Comparison of ENCODE assay signal across 1 cellular context in the genomic region with DNA sequence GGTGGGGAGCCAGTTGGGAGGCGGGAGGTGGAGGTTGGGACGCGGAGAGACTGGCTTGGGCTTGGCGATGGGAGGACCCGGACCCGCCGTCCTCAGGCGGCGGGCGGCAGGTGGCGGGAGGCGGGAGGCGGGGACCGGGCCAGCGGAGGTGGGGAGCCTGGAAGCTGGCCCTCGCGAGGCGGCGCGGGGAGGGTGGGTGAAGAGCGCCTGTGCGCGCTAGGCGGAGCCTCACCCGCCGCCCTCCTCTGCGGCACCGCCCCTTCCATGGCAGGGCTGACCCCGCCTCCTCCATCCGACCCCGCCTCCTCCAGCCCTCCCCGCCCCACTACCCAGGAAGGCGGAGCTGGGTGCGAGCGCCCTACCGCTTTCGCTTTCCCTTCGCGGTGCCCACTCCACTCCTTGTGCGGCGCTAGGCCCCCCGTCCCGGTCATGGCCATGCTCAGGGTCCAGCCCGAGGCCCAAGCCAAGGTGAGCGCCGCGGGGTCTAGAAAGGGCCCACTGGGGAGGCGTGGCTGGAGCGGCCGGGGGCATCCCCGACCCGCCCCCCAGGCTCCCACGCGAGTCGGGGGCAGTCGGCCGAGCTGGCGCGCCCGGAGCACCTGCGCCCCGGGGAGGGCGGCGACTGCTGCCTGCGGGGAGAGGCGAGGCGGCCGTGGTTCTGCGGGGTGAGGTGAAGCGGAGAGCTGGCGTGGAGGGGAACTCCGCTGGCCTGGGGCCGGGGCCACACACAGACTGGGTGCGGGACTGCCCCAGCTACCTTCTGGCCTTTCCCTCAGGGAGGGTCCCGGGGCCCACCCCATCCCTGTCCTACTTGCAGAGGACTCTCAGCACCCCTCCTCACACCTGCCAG.
TF ChIP-seq lines count a peak whose summit lies in the region.

A gene (plus strand): TSS at position 361 of the 850 bp plus-strand sequence. CDS start 69 bp downstream, at position 430.

TF ChIP-seq in HepG2, 621 proteins besides CTCF, POLR2A, EP300 and RAD21 (continued from another document and continues in another):
- TF ChIP-seq TOE1 (CRISPR knock-in tag; IDR thresholded peaks at IDR 0.05) (peak; percentile 94), KDM6A (CRISPR knock-in tag; IDR thresholded peaks at IDR 0.05; ENCODE audit: low read depth) (no peak; the same call in 1 of the 2 replicates), SP1 (IDR thresholded peaks at IDR 0.05) (peak; percentile 48; the same call in 1 of the 2 replicates), SP1 (CRISPR knock-in tag; IDR thresholded peaks at IDR 0.05) (peak; percentile 94), TSC22D2 (CRISPR knock-in tag; IDR thresholded peaks at IDR 0.05; ENCODE audit: borderline replicate concordance) (peak; percentile 79), ZNF121 (CRISPR knock-in tag; IDR thresholded peaks at IDR 0.05) (no peak), KLF16 (CRISPR knock-in tag; IDR thresholded peaks at IDR 0.05) (peak in 1 of 2 experiments; percentile 93; a peak in 2 of 4 replicates), EEA1 (CRISPR knock-in tag; IDR thresholded peaks at IDR 0.05; ENCODE audit: borderline replicate concordance) (peak; percentile 16; the same call in 1 of the 2 replicates), SIN3A (IDR thresholded peaks at IDR 0.05; ENCODE audit: borderline replicate concordance, low read depth, low read length) (peak; percentile 73; the same call in 1 of the 2 replicates), MED13 (CRISPR knock-in tag; IDR thresholded peaks at IDR 0.05) (peak; percentile 82), ZNF546 (CRISPR knock-in tag; conservative IDR thresholded peaks at IDR 0.05) (peak; percentile 77), ZNF747 (CRISPR knock-in tag; IDR thresholded peaks at IDR 0.05; ENCODE audit: borderline replicate concordance) (no peak; the same call in 1 of the 2 replicates), ZFY (CRISPR knock-in tag; IDR thresholded peaks at IDR 0.05) (peak; percentile 94), ZNF616 (CRISPR knock-in tag; IDR thresholded peaks at IDR 0.05; ENCODE audit: low read depth) (peak; percentile 91; the same call in 1 of the 2 replicates), KAT8 (CRISPR knock-in tag; IDR thresholded peaks at IDR 0.05) (peak; percentile 89), NCOA2 (CRISPR knock-in tag; IDR thresholded peaks at IDR 0.05) (peak; percentile 52), ZNF460 (CRISPR knock-in tag; IDR thresholded peaks at IDR 0.05; ENCODE audit: borderline replicate concordance) (no peak), RBM22 (optimal IDR thresholded peaks at IDR 0.05; ENCODE audit: low read length) (no peak), RNF2 (conservative IDR thresholded peaks at IDR 0.05; ENCODE audit: low read depth) (peak; percentile 55; the same call in 1 of the 2 replicates), SMARCE1 (IDR thresholded peaks at IDR 0.05; ENCODE audit: borderline replicate concordance) (no peak), ZNF549 (CRISPR knock-in tag; IDR thresholded peaks at IDR 0.05) (peak; percentile 12; the same call in 1 of the 2 replicates), ZNF792 (CRISPR knock-in tag; IDR thresholded peaks at IDR 0.05) (peak; percentile 24), ZNF572 (CRISPR knock-in tag; IDR thresholded peaks at IDR 0.05) (no peak), ZNF652 (CRISPR knock-in tag; IDR thresholded peaks at IDR 0.05; ENCODE audit: borderline replicate concordance, low read depth) (no peak; the same call in 1 of the 2 replicates), SPEN (CRISPR knock-in tag; IDR thresholded peaks at IDR 0.05; ENCODE audit: low read depth) (peak; percentile 70), SP5 (CRISPR knock-in tag; IDR thresholded peaks at IDR 0.05; ENCODE audit: borderline replicate concordance, low read depth) (peak; percentile 96), TARDBP (CRISPR knock-in tag; IDR thresholded peaks at IDR 0.05) (peak; percentile 11; the same call in 1 of the 2 replicates), ZNF564 (CRISPR knock-in tag; IDR thresholded peaks at IDR 0.05) (no peak), ZNF83 (CRISPR knock-in tag; IDR thresholded peaks at IDR 0.05; ENCODE audit: borderline replicate concordance) (peak; percentile 96)
- TF ChIP-seq, protein P1, sequence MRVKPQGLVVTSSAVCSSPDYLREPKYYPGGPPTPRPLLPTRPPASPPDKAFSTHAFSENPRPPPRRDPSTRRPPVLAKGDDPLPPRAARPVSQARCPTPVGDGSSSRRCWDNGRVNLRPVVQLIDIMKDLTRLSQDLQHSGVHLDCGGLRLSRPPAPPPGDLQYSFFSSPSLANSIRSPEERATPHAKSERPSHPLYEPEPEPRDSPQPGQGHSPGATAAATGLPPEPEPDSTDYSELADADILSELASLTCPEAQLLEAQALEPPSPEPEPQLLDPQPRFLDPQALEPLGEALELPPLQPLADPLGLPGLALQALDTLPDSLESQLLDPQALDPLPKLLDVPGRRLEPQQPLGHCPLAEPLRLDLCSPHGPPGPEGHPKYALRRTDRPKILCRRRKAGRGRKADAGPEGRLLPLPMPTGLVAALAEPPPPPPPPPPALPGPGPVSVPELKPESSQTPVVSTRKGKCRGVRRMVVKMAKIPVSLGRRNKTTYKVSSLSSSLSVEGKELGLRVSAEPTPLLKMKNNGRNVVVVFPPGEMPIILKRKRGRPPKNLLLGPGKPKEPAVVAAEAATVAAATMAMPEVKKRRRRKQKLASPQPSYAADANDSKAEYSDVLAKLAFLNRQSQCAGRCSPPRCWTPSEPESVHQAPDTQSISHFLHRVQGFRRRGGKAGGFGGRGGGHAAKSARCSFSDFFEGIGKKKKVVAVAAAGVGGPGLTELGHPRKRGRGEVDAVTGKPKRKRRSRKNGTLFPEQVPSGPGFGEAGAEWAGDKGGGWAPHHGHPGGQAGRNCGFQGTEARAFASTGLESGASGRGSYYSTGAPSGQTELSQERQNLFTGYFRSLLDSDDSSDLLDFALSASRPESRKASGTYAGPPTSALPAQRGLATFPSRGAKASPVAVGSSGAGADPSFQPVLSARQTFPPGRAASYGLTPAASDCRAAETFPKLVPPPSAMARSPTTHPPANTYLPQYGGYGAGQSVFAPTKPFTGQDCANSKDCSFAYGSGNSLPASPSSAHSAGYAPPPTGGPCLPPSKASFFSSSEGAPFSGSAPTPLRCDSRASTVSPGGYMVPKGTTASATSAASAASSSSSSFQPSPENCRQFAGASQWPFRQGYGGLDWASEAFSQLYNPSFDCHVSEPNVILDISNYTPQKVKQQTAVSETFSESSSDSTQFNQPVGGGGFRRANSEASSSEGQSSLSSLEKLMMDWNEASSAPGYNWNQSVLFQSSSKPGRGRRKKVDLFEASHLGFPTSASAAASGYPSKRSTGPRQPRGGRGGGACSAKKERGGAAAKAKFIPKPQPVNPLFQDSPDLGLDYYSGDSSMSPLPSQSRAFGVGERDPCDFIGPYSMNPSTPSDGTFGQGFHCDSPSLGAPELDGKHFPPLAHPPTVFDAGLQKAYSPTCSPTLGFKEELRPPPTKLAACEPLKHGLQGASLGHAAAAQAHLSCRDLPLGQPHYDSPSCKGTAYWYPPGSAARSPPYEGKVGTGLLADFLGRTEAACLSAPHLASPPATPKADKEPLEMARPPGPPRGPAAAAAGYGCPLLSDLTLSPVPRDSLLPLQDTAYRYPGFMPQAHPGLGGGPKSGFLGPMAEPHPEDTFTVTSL (CRISPR knock-in tag; IDR thresholded peaks at IDR 0.05; ENCODE audit: borderline replicate concordance), result no peak
- TF ChIP-seq, protein P2, sequence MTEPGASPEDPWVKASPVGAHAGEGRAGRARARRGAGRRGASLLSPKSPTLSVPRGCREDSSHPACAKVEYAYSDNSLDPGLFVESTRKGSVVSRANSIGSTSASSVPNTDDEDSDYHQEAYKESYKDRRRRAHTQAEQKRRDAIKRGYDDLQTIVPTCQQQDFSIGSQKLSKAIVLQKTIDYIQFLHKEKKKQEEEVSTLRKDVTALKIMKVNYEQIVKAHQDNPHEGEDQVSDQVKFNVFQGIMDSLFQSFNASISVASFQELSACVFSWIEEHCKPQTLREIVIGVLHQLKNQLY (CRISPR knock-in tag; IDR thresholded peaks at IDR 0.05), result peak; percentile 61; the same call in 1 of the 2 replicates
- TF ChIP-seq, protein P3, sequence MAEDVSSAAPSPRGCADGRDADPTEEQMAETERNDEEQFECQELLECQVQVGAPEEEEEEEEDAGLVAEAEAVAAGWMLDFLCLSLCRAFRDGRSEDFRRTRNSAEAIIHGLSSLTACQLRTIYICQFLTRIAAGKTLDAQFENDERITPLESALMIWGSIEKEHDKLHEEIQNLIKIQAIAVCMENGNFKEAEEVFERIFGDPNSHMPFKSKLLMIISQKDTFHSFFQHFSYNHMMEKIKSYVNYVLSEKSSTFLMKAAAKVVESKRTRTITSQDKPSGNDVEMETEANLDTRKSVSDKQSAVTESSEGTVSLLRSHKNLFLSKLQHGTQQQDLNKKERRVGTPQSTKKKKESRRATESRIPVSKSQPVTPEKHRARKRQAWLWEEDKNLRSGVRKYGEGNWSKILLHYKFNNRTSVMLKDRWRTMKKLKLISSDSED (CRISPR knock-in tag; IDR thresholded peaks at IDR 0.05), result peak; percentile 0; the same call in 1 of the 2 replicates
- TF ChIP-seq, protein P4, sequence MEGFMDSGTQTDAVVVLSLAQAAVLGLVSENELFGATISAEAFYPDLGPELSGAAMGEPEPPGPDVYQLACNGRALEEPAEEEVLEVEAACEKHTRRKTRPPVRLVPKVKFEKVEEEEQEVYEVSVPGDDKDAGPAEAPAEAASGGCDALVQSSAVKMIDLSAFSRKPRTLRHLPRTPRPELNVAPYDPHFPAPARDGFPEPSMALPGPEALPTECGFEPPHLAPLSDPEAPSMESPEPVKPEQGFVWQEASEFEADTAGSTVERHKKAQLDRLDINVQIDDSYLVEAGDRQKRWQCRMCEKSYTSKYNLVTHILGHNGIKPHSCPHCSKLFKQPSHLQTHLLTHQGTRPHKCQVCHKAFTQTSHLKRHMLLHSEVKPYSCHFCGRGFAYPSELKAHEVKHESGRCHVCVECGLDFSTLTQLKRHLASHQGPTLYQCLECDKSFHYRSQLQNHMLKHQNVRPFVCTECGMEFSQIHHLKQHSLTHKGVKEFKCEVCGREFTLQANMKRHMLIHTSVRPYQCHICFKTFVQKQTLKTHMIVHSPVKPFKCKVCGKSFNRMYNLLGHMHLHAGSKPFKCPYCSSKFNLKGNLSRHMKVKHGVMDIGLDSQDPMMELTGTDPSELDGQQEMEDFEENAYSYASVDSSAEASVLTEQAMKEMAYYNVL (CRISPR knock-in tag; IDR thresholded peaks at IDR 0.05; ENCODE audit: borderline replicate concordance), result peak; percentile 93
- TF ChIP-seq, protein P5, sequence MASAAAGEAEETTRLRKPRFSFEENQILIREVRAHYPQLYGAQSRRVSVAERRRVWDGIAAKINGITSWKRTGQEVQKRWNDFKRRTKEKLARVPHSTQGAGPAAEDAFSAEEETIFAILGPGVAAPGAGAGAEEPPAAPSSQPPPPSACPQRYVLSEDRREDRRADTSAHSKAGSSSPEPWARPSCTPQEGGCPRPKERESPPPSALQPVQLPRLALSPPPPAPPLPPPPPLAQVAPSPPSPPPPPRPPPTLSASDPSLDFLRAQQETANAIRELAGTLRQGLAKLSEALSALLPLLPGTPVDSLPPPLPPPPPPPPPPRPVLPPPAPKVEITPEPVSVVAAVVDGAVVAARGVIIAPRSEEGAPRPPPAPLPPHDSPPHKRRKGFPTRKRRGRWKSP (CRISPR knock-in tag; IDR thresholded peaks at IDR 0.05), result no peak
- TF ChIP-seq, protein P6, sequence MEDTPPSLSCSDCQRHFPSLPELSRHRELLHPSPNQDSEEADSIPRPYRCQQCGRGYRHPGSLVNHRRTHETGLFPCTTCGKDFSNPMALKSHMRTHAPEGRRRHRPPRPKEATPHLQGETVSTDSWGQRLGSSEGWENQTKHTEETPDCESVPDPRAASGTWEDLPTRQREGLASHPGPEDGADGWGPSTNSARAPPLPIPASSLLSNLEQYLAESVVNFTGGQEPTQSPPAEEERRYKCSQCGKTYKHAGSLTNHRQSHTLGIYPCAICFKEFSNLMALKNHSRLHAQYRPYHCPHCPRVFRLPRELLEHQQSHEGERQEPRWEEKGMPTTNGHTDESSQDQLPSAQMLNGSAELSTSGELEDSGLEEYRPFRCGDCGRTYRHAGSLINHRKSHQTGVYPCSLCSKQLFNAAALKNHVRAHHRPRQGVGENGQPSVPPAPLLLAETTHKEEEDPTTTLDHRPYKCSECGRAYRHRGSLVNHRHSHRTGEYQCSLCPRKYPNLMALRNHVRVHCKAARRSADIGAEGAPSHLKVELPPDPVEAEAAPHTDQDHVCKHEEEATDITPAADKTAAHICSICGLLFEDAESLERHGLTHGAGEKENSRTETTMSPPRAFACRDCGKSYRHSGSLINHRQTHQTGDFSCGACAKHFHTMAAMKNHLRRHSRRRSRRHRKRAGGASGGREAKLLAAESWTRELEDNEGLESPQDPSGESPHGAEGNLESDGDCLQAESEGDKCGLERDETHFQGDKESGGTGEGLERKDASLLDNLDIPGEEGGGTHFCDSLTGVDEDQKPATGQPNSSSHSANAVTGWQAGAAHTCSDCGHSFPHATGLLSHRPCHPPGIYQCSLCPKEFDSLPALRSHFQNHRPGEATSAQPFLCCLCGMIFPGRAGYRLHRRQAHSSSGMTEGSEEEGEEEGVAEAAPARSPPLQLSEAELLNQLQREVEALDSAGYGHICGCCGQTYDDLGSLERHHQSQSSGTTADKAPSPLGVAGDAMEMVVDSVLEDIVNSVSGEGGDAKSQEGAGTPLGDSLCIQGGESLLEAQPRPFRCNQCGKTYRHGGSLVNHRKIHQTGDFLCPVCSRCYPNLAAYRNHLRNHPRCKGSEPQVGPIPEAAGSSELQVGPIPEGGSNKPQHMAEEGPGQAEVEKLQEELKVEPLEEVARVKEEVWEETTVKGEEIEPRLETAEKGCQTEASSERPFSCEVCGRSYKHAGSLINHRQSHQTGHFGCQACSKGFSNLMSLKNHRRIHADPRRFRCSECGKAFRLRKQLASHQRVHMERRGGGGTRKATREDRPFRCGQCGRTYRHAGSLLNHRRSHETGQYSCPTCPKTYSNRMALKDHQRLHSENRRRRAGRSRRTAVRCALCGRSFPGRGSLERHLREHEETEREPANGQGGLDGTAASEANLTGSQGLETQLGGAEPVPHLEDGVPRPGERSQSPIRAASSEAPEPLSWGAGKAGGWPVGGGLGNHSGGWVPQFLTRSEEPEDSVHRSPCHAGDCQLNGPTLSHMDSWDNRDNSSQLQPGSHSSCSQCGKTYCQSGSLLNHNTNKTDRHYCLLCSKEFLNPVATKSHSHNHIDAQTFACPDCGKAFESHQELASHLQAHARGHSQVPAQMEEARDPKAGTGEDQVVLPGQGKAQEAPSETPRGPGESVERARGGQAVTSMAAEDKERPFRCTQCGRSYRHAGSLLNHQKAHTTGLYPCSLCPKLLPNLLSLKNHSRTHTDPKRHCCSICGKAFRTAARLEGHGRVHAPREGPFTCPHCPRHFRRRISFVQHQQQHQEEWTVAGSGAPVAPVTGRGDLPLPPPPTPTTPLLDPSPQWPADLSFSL (CRISPR knock-in tag; IDR thresholded peaks at IDR 0.05), result no peak
- TF ChIP-seq, protein P7, sequence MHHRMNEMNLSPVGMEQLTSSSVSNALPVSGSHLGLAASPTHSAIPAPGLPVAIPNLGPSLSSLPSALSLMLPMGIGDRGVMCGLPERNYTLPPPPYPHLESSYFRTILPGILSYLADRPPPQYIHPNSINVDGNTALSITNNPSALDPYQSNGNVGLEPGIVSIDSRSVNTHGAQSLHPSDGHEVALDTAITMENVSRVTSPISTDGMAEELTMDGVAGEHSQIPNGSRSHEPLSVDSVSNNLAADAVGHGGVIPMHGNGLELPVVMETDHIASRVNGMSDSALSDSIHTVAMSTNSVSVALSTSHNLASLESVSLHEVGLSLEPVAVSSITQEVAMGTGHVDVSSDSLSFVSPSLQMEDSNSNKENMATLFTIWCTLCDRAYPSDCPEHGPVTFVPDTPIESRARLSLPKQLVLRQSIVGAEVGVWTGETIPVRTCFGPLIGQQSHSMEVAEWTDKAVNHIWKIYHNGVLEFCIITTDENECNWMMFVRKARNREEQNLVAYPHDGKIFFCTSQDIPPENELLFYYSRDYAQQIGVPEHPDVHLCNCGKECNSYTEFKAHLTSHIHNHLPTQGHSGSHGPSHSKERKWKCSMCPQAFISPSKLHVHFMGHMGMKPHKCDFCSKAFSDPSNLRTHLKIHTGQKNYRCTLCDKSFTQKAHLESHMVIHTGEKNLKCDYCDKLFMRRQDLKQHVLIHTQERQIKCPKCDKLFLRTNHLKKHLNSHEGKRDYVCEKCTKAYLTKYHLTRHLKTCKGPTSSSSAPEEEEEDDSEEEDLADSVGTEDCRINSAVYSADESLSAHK (CRISPR knock-in tag; IDR thresholded peaks at IDR 0.05; ENCODE audit: borderline replicate concordance), result peak; percentile 71
